ENCODE assay signal across 1 cellular context in the genomic region with DNA sequence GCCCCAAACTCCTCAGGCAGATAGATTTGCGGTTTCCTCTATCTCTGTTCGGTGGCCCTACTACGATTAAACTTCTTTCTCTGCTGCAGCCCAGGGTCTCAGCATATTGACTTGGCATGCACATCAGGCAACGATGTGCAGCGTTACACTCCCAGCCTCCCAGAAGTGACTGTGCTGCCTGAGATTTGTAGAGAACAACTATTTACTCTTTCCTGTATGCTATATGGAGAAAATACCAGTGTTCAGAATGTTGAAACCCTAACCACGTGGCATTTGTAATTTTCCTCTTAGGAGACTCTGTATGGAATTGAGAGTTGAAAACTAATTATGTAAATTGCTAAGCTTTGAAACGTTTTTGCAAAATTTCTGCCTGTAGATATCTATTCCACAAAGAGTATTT.
TF ChIP-seq lines count a peak whose summit lies in the region.

No MANE protein-coding gene starts in this region.

TF ChIP-seq in H1, 55 proteins besides CTCF, POLR2A, EP300 and RAD21:
- no peak for TF ChIP-seq SAP30 (IDR thresholded peaks at IDR 0.05; ENCODE audit: insufficient read depth, insufficient replicate concordance, low read length)
- TF ChIP-seq EZH2 (IDR thresholded peaks at IDR 0.05; ENCODE audit: low read depth, low read length, severe bottlenecking), result no peak
- no peak for TF ChIP-seq YY1 (IDR thresholded peaks at IDR 0.05; ENCODE audit: low read depth, low read length)
- TF ChIP-seq FOSL1 (IDR thresholded peaks at IDR 0.05; ENCODE audit: insufficient read depth, low read depth, low read length), result no peak
- TF ChIP-seq BCL11A (IDR thresholded peaks at IDR 0.05; ENCODE audit: low read depth in 2 of 2, low read length in 2 of 2), result no peak
- no peak for TF ChIP-seq TEAD4 (IDR thresholded peaks at IDR 0.05; ENCODE audit: low read depth, low read length)
- no peak for TF ChIP-seq RXRA (IDR thresholded peaks at IDR 0.05; ENCODE audit: insufficient read depth, low read depth, low read length)
- no peak for TF ChIP-seq TAF1 (IDR thresholded peaks at IDR 0.05; ENCODE audit: low read depth, low read length)
- TF ChIP-seq POU5F1 (IDR thresholded peaks at IDR 0.05; ENCODE audit: low read depth, low read length), result no peak
- no peak for TF ChIP-seq BACH1 (IDR thresholded peaks at IDR 0.05; ENCODE audit: low read length)
- TF ChIP-seq KDM5A (IDR thresholded peaks at IDR 0.05; ENCODE audit: low read length), result no peak
- TF ChIP-seq SRF (IDR thresholded peaks at IDR 0.05; ENCODE audit: low read depth, low read length), result no peak
- TF ChIP-seq SIRT6 (IDR thresholded peaks at IDR 0.05; ENCODE audit: low read length), result no peak
- no peak for TF ChIP-seq JUND (IDR thresholded peaks at IDR 0.05; ENCODE audit: low read length)
- TF ChIP-seq USF2 (IDR thresholded peaks at IDR 0.05; ENCODE audit: low read length), result no peak
- TF ChIP-seq RNF2 (IDR thresholded peaks at IDR 0.05; ENCODE audit: borderline replicate concordance, low read depth, low read length, missing control alignments, poor library complexity, severe bottlenecking), result no peak
- no peak for TF ChIP-seq CTBP2 (IDR thresholded peaks at IDR 0.05; ENCODE audit: borderline replicate concordance, insufficient read depth, insufficient read length, low read length)
- TF ChIP-seq RBBP5 (IDR thresholded peaks at IDR 0.05; ENCODE audit: borderline replicate concordance, low read depth, low read length), result no peak
